In the genomic region with DNA sequence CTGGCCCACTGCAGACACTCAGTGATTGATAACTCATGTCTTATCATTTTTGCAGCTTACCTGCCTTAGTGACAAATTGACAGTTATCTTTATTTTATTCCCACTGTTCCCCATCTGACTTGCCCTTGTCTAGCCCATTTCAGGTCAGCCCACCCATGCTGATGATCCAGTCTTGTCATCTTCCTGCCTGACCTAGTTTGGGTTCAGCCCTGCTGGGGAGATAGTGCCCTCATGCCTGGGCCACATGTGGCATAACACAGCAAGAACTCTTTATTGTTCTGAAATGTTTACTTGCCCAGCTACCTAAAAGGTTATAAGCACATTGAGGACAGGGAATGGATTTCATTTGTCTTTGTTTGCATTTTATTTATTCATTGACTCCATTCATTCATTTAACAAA, we compare ENCODE assay signal across 15 cellular contexts.
DNase-seq lines count a peak whose midpoint lies in the region; ATAC-seq lines count a peak whose summit lies in the region.
"Had no signal": no experiment of that assay in that cellular context is flagged by ENCODE, and none has a peak within 500 bp of the region (broad histone marks: within the 10 kb centered on the region; RNA-seq: fewer than 3 reads in every experiment).

No MANE protein-coding gene starts in this region.

- H3K9me3 Mint-ChIP-seq in activated CD8-positive, alpha-beta memory T cell treated with anti-CD3 and anti-CD28 coated beads, Interleukin-2, amount 10 ng/mL, durations not matched to agents 7 days and 5 days (ENCODE audit: low read depth), result no peaks in the 10 kb centered on the region
- H3K9me3 Mint-ChIP-seq in IgD-negative memory B cell, result no peaks in the 10 kb centered on the region
- peaks cover 3% of the 10 kb centered on the region for H3K9me3 Mint-ChIP-seq in activated naive CD8-positive, alpha-beta T cell treated with anti-CD3 and anti-CD28 coated beads, Interleukin-2, amount 50 U/mL, for 24 hours
- H3K9me3 Mint-ChIP-seq in natural killer cell treated with Interleukin-12 subunit alpha and Interleukin-12 subunit beta and Interleukin-15 and Interleukin-18, amount 100 ng/mL, for 72 hours, result peaks cover 2% of the 10 kb centered on the region
- H3K9me3 Mint-ChIP-seq: nephron progenitor cell had no signal

- CTCF ChIA-PET in activated CD8-positive, alpha-beta memory T cell treated with anti-CD3 and anti-CD28 coated beads, Interleukin-2, amount 10 ng/mL, durations not matched to agents 7 days and 5 days (lab: Charles Lee), result interaction anchor here (0.6 to 24.9 kb wide), 9 partner anchors 11 to 137 kb away, joined by 3 to 444 read pairs (median 12); partner anchors contain the start of genes ENTPD1 and TCTN3

- peaks cover 68% of the 10 kb centered on the region for H3K36me3 Mint-ChIP-seq in activated CD8-positive, alpha-beta memory T cell treated with anti-CD3 and anti-CD28 coated beads, Interleukin-2, amount 10 ng/mL, durations not matched to agents 7 days and 5 days
- H3K36me3 Mint-ChIP-seq in IgD-negative memory B cell, result peaks cover 4% of the 10 kb centered on the region
- H3K36me3 Mint-ChIP-seq in activated naive CD8-positive, alpha-beta T cell treated with anti-CD3 and anti-CD28 coated beads, Interleukin-2, amount 50 U/mL, for 24 hours (ENCODE audit: low read depth), result no peaks in the 10 kb centered on the region
- H3K36me3 Mint-ChIP-seq in natural killer cell treated with Interleukin-12 subunit alpha and Interleukin-12 subunit beta and Interleukin-15 and Interleukin-18, amount 100 ng/mL, for 72 hours, result peaks cover 18% of the 10 kb centered on the region

- peak; percentile 65 for DNase-seq in activated CD8-positive, alpha-beta memory T cell treated with anti-CD3 and anti-CD28 coated beads, Interleukin-2, amount 10 ng/mL, durations not matched to agents 7 days and 5 days
- DNase-seq in activated CD8-positive, alpha-beta memory T cell treated with anti-CD3 and anti-CD28 coated beads, Interleukin-2, amount 50 U/mL, for 4 hours, result no peak
- DNase-seq in activated naive CD8-positive, alpha-beta T cell treated with anti-CD3 and anti-CD28 coated beads, Interleukin-2, amount 50 U/mL, for 24 hours, result no peak
- no peak for DNase-seq in natural killer cell treated with Interleukin-12 subunit alpha and Interleukin-12 subunit beta and Interleukin-15 and Interleukin-18, amount 100 ng/mL, for 72 hours (ENCODE audit: low spot score)
- DNase-seq in DMS79 (lab: John Stamatoyannopoulos, UW), result no peak
- DNase-seq: C1 segment of cervical spinal cord, cortex of kidney, DMS79 treated with DMSO at 0.1 percent for 48 hours, erythroblast, nephron progenitor cell had no signal

- H3K27ac Mint-ChIP-seq in activated CD8-positive, alpha-beta memory T cell treated with anti-CD3 and anti-CD28 coated beads, Interleukin-2, amount 10 ng/mL, durations not matched to agents 7 days and 5 days, result peak overlapping the region; percentile 90
- peak overlapping the region; percentile 87 to 98 (median 92) for H3K27ac Mint-ChIP-seq in IgD-negative memory B cell
- H3K27ac Mint-ChIP-seq in activated naive CD8-positive, alpha-beta T cell treated with anti-CD3 and anti-CD28 coated beads, Interleukin-2, amount 50 U/mL, for 24 hours, result peak overlapping the region; percentile 88
- peak overlapping the region; percentile 93 to 99 for H3K27ac Mint-ChIP-seq in natural killer cell treated with Interleukin-12 subunit alpha and Interleukin-12 subunit beta and Interleukin-15 and Interleukin-18, amount 100 ng/mL, for 72 hours
- H3K27ac Mint-ChIP-seq: nephron progenitor cell, progenitor cell of endocrine pancreas had no signal

- peaks cover 77% of the 10 kb centered on the region for H3K4me1 Mint-ChIP-seq in activated CD8-positive, alpha-beta memory T cell treated with anti-CD3 and anti-CD28 coated beads, Interleukin-2, amount 10 ng/mL, durations not matched to agents 7 days and 5 days
- peaks cover 42 to 60% (median 52%) of the 10 kb centered on the region in 3 donors for H3K4me1 Mint-ChIP-seq in IgD-negative memory B cell
- H3K4me1 Mint-ChIP-seq in activated naive CD8-positive, alpha-beta T cell treated with anti-CD3 and anti-CD28 coated beads, Interleukin-2, amount 50 U/mL, for 24 hours, result peaks cover 41% of the 10 kb centered on the region
- H3K4me1 Mint-ChIP-seq in natural killer cell treated with Interleukin-12 subunit alpha and Interleukin-12 subunit beta and Interleukin-15 and Interleukin-18, amount 100 ng/mL, for 72 hours (ENCODE audit: low read depth in 2 of 2), result peaks cover 56 to 65% of the 10 kb centered on the region in 2 donors
- H3K4me1 Mint-ChIP-seq: nephron progenitor cell had no signal

- peak; percentile 13 for ATAC-seq in activated CD8-positive, alpha-beta memory T cell treated with anti-CD3 and anti-CD28 coated beads, Interleukin-2, amount 10 ng/mL, durations not matched to agents 7 days and 5 days
- no peak for ATAC-seq in activated naive CD8-positive, alpha-beta T cell treated with anti-CD3 and anti-CD28 coated beads, Interleukin-2, amount 50 U/mL, for 24 hours
- peak in 1 of 2 donors; percentile 28 for ATAC-seq in natural killer cell treated with Interleukin-12 subunit alpha and Interleukin-12 subunit beta and Interleukin-15 and Interleukin-18, amount 100 ng/mL, for 72 hours
- ATAC-seq in GM19328 (IDR thresholded peaks at IDR 0.05; ENCODE audit: unreplicated experiment) (no peak), HG02759 (IDR thresholded peaks at IDR 0.05; ENCODE audit: unreplicated experiment) (no peak)
- ATAC-seq: body of pancreas had no signal

- peak overlapping the region; percentile 75 for H3K4me3 Mint-ChIP-seq in activated CD8-positive, alpha-beta memory T cell treated with anti-CD3 and anti-CD28 coated beads, Interleukin-2, amount 10 ng/mL, durations not matched to agents 7 days and 5 days
- H3K4me3 Mint-ChIP-seq in IgD-negative memory B cell, result peak overlapping the region in 3 of 4 donors; percentile 62 to 90 (median 65)
- H3K4me3 Mint-ChIP-seq in activated naive CD8-positive, alpha-beta T cell treated with anti-CD3 and anti-CD28 coated beads, Interleukin-2, amount 50 U/mL, for 24 hours, result peak overlapping the region; percentile 73
- peak overlapping the region; percentile 85 for H3K4me3 Mint-ChIP-seq in natural killer cell treated with Interleukin-12 subunit alpha and Interleukin-12 subunit beta and Interleukin-15 and Interleukin-18, amount 100 ng/mL, for 72 hours
- H3K4me3 Mint-ChIP-seq: nephron progenitor cell had no signal

- no peaks in the 10 kb centered on the region for H3K27me3 Mint-ChIP-seq in activated CD8-positive, alpha-beta memory T cell treated with anti-CD3 and anti-CD28 coated beads, Interleukin-2, amount 10 ng/mL, durations not matched to agents 7 days and 5 days
- H3K27me3 Mint-ChIP-seq in IgD-negative memory B cell, result no peaks in the 10 kb centered on the region
- no peaks in the 10 kb centered on the region for H3K27me3 Mint-ChIP-seq in activated naive CD8-positive, alpha-beta T cell treated with anti-CD3 and anti-CD28 coated beads, Interleukin-2, amount 50 U/mL, for 24 hours
- no peaks in the 10 kb centered on the region for H3K27me3 Mint-ChIP-seq in natural killer cell treated with Interleukin-12 subunit alpha and Interleukin-12 subunit beta and Interleukin-15 and Interleukin-18, amount 100 ng/mL, for 72 hours
- H3K27me3 Mint-ChIP-seq: progenitor cell of endocrine pancreas had no signal
